Comparison of ENCODE assay signal across 8 cellular contexts in the genomic region with DNA sequence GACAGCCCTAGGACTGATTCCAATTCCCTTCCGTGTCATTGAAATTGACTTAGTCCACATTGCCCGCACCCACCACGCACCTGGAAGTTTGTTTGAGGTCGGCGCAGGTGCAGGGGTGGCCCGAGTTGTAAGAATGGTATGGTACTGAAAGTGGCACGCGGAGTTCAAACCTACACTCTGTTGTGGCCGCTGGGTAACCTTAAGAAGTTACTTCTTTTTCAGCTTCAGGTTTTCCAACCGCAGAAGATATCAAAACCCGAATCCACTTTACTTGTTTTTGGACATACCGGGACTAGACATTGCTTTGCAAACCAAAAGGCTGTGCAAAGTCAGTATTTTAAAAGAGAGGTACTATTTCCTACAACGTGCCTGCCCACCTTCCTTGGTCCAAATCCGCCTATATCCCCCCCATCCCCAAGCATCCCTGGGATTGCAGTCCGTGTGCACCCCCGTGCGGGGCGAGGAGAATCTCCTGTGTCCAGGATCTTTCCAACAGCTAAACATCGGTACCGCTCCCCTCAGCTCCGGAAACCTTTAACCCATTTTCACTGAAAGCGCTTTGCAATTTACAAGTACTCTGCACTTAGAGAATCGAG. TPM values are rescaled to one million over a fixed set of nuclear protein-coding genes. Genes with fewer than 3 reads are reported as not detected.
DNase-seq lines count a peak whose midpoint lies in the region; ATAC-seq and TF ChIP-seq lines count a peak whose summit lies in the region.
"Had no signal": no experiment of that assay in that cellular context is flagged by ENCODE, and none has a peak within 500 bp of the region (broad histone marks: within the 10 kb centered on the region; RNA-seq: fewer than 3 reads in every experiment).

No MANE protein-coding gene starts in this region.

- H3K9ac ChIP-seq in iPS-15b (ENCODE audit: low read depth, low read length) = no peak overlapping the region
- peak overlapping the region in 2 of 3 donors; percentile 11 to 72 for H3K9ac ChIP-seq in skeletal muscle tissue (ENCODE audit: low read depth in 1 of 3, low read length in 3 of 3)

- peak overlapping the region; percentile 57 for H3K4me3 ChIP-seq in HEK293 (ENCODE audit: low read depth, low read length)
- peak overlapping the region; percentile 66 for H3K4me3 ChIP-seq in iPS-15b (ENCODE audit: low read depth, low read length)
- H3K4me3 ChIP-seq in skeletal muscle tissue (ENCODE audit: low read length in 3 of 3) = peak overlapping the region; percentile 63 to 74 (median 71)

- TF ChIP-seq CTCF in HEK293 (tag by site-specific recombination; IDR thresholded peaks at IDR 0.05) = no peak

- peaks cover 59% of the 10 kb centered on the region for H3K4me1 Mint-ChIP-seq in activated CD4-positive, alpha-beta memory T cell treated with anti-CD3 and anti-CD28 coated beads, Interleukin-2, amount 10 ng/mL, durations not matched to agents 7 days and 5 days

- H3K9me3 Mint-ChIP-seq in activated CD4-positive, alpha-beta memory T cell treated with anti-CD3 and anti-CD28 coated beads, Interleukin-2, amount 10 ng/mL, durations not matched to agents 7 days and 5 days = no peaks in the 10 kb centered on the region

- H3K36me3 ChIP-seq in HEK293 (ENCODE audit: control insufficient read depth in 2 of 2, insufficient read depth in 1 of 2, low read length in 2 of 2) = no peaks in the 10 kb centered on the region
- H3K36me3 ChIP-seq in iPS-15b (ENCODE audit: control insufficient read depth, insufficient read depth, low read length) = peaks cover 5% of the 10 kb centered on the region
- H3K36me3 ChIP-seq in skeletal muscle tissue (ENCODE audit: control insufficient read depth in 3 of 3, insufficient read depth in 3 of 3, low read length in 3 of 3) = peaks cover 0 to 11% (median 1%) of the 10 kb centered on the region in 3 donors

- H3K27ac ChIP-seq in HEK293 (ENCODE audit: extremely low read depth, low read depth, low read length) = no peak overlapping the region
- no peak overlapping the region for H3K27ac ChIP-seq in skeletal muscle tissue (ENCODE audit: low read depth, low read length)

- no peak for TF ChIP-seq POLR2A in GM18505 (IDR thresholded peaks at IDR 0.05; ENCODE audit: borderline replicate concordance, extremely low read depth, insufficient read depth, insufficient read length)

- CTCF ChIA-PET in HEK293 (lab: Yijun Ruan, JAX) = interaction anchor here (1.3 to 4.2 kb wide), 7 partner anchors 7 to 1181 kb away, joined by 3 to 21 read pairs (median 8); no protein-coding TSS in a partner anchor
- CTCF ChIA-PET in activated CD4-positive, alpha-beta memory T cell treated with anti-CD3 and anti-CD28 coated beads, Interleukin-2, amount 10 ng/mL, durations not matched to agents 7 days and 5 days (lab: Charles Lee) = interaction anchor here (1.4 kb wide), 1 partner anchor 24 kb away, joined by 3 read pairs; no protein-coding TSS in a partner anchor

- DNase-seq in activated CD4-positive, alpha-beta memory T cell treated with anti-CD3 and anti-CD28 coated beads, Interleukin-2, amount 10 ng/mL, durations not matched to agents 7 days and 5 days = no peak
- no peak for DNase-seq in SHP77 (lab: John Stamatoyannopoulos, UW)
- no peak for DNase-seq in NCI-H446 (lab: John Stamatoyannopoulos, UW)
- DNase-seq: stimulated activated CD4-positive, alpha-beta T cell treated with anti-CD3 and anti-CD28 coated beads, Interleukin-15, amount 100 ng/mL, for 24 hours had no signal

- no peak overlapping the region for H3K27ac Mint-ChIP-seq in activated CD4-positive, alpha-beta memory T cell treated with anti-CD3 and anti-CD28 coated beads, Interleukin-2, amount 10 ng/mL, durations not matched to agents 7 days and 5 days

- H3K27me3 ChIP-seq in iPS-15b (ENCODE audit: control insufficient read depth, insufficient read depth, low read length) (peaks cover 47% of the 10 kb centered on the region), skeletal muscle tissue (ENCODE audit: control insufficient read depth in 3 of 3, insufficient read depth in 3 of 3, low read length in 3 of 3) (peaks cover 25 to 57% (median 29%) of the 10 kb centered on the region in 3 donors)

- POLR2A ChIA-PET in HEK293 (lab: Yijun Ruan, JAX) = no interaction called here
- POLR2A ChIA-PET in activated CD4-positive, alpha-beta memory T cell treated with anti-CD3 and anti-CD28 coated beads, Interleukin-2, amount 10 ng/mL, durations not matched to agents 7 days and 5 days (lab: Charles Lee) = interaction anchor here (0.7 to 1.5 kb wide), 2 partner anchors 20 to 151 kb away, joined by 3 to 5 read pairs; no protein-coding TSS in a partner anchor

- H3K4me3 Mint-ChIP-seq in activated CD4-positive, alpha-beta memory T cell treated with anti-CD3 and anti-CD28 coated beads, Interleukin-2, amount 10 ng/mL, durations not matched to agents 7 days and 5 days = peak overlapping the region; percentile 72

- peaks cover 4% of the 10 kb centered on the region for H3K36me3 Mint-ChIP-seq in activated CD4-positive, alpha-beta memory T cell treated with anti-CD3 and anti-CD28 coated beads, Interleukin-2, amount 10 ng/mL, durations not matched to agents 7 days and 5 days (ENCODE audit: low read depth)

- ATAC-seq in GM18505 (IDR thresholded peaks at IDR 0.05; ENCODE audit: unreplicated experiment) = no peak

- H3K9me3 ChIP-seq in HEK293 (ENCODE audit: control insufficient read depth, insufficient read depth, low read depth, low read length) (no peaks in the 10 kb centered on the region), iPS-15b (ENCODE audit: control insufficient read depth, insufficient read depth, low read length) (no peaks in the 10 kb centered on the region), skeletal muscle tissue (ENCODE audit: control insufficient read depth in 3 of 3, low read length in 3 of 3) (no peaks in the 10 kb centered on the region)

- H3K4me1 ChIP-seq in HEK293 (ENCODE audit: control insufficient read depth, insufficient read depth, low read length) (peaks cover 3% of the 10 kb centered on the region; the same call in 1 of the 2 replicates), iPS-15b (ENCODE audit: control insufficient read depth, insufficient read depth, low read length) (peaks cover 15% of the 10 kb centered on the region), skeletal muscle tissue (ENCODE audit: control insufficient read depth in 3 of 3, insufficient read depth in 3 of 3, low read length in 3 of 3) (peaks cover 20 to 43% (median 31%) of the 10 kb centered on the region in 3 donors)

- peaks cover 46% of the 10 kb centered on the region for H3K27me3 Mint-ChIP-seq in activated CD4-positive, alpha-beta memory T cell treated with anti-CD3 and anti-CD28 coated beads, Interleukin-2, amount 10 ng/mL, durations not matched to agents 7 days and 5 days

TF ChIP-seq in HEK293, 187 proteins besides CTCF, POLR2A, EP300 and RAD21 (continues in another document):
- TF ChIP-seq SETDB1 (IDR thresholded peaks at IDR 0.05; ENCODE audit: insufficient read length, low read length) = no peak
- TF ChIP-seq ZNF202 (tag by site-specific recombination; IDR thresholded peaks at IDR 0.05; ENCODE audit: borderline replicate concordance) = no peak
- TF ChIP-seq ZNF302 (tag by site-specific recombination; IDR thresholded peaks at IDR 0.05; ENCODE audit: low read depth) = no peak
- TF ChIP-seq ZNF530 (tag by site-specific recombination; IDR thresholded peaks at IDR 0.05; ENCODE audit: low read depth) = no peak
- no peak for TF ChIP-seq ZNF670 (tag by site-specific recombination; IDR thresholded peaks at IDR 0.05; ENCODE audit: low read depth)
- no peak for TF ChIP-seq ZNF555 (tag by site-specific recombination; conservative IDR thresholded peaks at IDR 0.05)
- no peak for TF ChIP-seq ZNF626 (tag by site-specific recombination; IDR thresholded peaks at IDR 0.05)
- no peak for TF ChIP-seq ZNF792 (tag by site-specific recombination; IDR thresholded peaks at IDR 0.05)
- no peak for TF ChIP-seq BCL11B (tag by site-specific recombination; IDR thresholded peaks at IDR 0.05; ENCODE audit: low read depth)

RNA-seq across cellular contexts. Expression of gene IGFBP3, which starts 1.0 kb away (rescaled TPM):
- total RNA-seq in activated CD4-positive, alpha-beta memory T cell treated with anti-CD3 and anti-CD28 coated beads, Interleukin-2, amount 10 ng/mL, durations not matched to agents 7 days and 5 days = 10 to 100 TPM; 12.1 to 13.2 TPM
- total RNA-seq in skeletal muscle tissue = 112 TPM

RNA-seq across cellular contexts. Expression of gene IGFBP1, which starts 31.8 kb away (rescaled TPM):
- not detected for total RNA-seq in activated CD4-positive, alpha-beta memory T cell treated with anti-CD3 and anti-CD28 coated beads, Interleukin-2, amount 10 ng/mL, durations not matched to agents 7 days and 5 days
- not detected for total RNA-seq in skeletal muscle tissue

RNA-seq across cellular contexts. Expression of gene CCDC201, which starts 47.2 kb away (rescaled TPM):
- not detected for total RNA-seq in activated CD4-positive, alpha-beta memory T cell treated with anti-CD3 and anti-CD28 coated beads, Interleukin-2, amount 10 ng/mL, durations not matched to agents 7 days and 5 days
- not detected for total RNA-seq in skeletal muscle tissue
